ENCODE assay signal across 11 cellular contexts in genomic region chr1:54464477-54465146, GRCh38. TPM values are rescaled to one million over a fixed set of nuclear protein-coding genes. Genes with fewer than 3 reads are reported as not detected.
DNase-seq lines count a peak whose midpoint lies in the region; ATAC-seq and TF ChIP-seq lines count a peak whose summit lies in the region.
"Had no signal": no experiment of that assay in that cellular context is flagged by ENCODE, and none has a peak within 500 bp of the region (broad histone marks: within the 10 kb centered on the region; RNA-seq: fewer than 3 reads in every experiment).

No MANE protein-coding gene starts in this region.

- H3K36me3 Mint-ChIP-seq in activated naive CD8-positive, alpha-beta T cell treated with anti-CD3 and anti-CD28 coated beads for 36 hours = peaks cover 3% of the 10 kb centered on the region
- no peaks in the 10 kb centered on the region for H3K36me3 Mint-ChIP-seq in activated naive CD8-positive, alpha-beta T cell treated with anti-CD3 and anti-CD28 coated beads, Interleukin-2, amount 50 U/mL, for 24 hours (ENCODE audit: low read depth)
- no peaks in the 10 kb centered on the region for H3K36me3 Mint-ChIP-seq in activated B cell treated with CpG ODN at 0.5 μM for 24 hours (ENCODE audit: low read depth)

- intact Hi-C loops in activated B cell treated with CpG ODN at 0.5 μM for 24 hours (cut with micrococcal nuclease) = no loop called here
- intact Hi-C loops in aorta (cut with DNase I) = loop anchor here in 1 of 2 donors (5.0 kb wide), 1 partner anchor 37 kb away; no protein-coding TSS in a partner anchor

- H3K4me1 ChIP-seq in aorta (ENCODE audit: control insufficient read depth in 1 of 2, insufficient read depth in 2 of 2, low read length in 2 of 2) = no peaks in the 10 kb centered on the region

- no peaks in the 10 kb centered on the region for H3K27me3 Mint-ChIP-seq in activated naive CD8-positive, alpha-beta T cell treated with anti-CD3 and anti-CD28 coated beads for 36 hours
- no peaks in the 10 kb centered on the region for H3K27me3 Mint-ChIP-seq in activated naive CD8-positive, alpha-beta T cell treated with anti-CD3 and anti-CD28 coated beads, Interleukin-2, amount 50 U/mL, for 24 hours
- peaks cover 3% of the 10 kb centered on the region for H3K27me3 Mint-ChIP-seq in activated B cell treated with CpG ODN at 0.5 μM for 24 hours

- H3K27me3 ChIP-seq in aorta (ENCODE audit: control insufficient read depth in 1 of 2, insufficient read depth in 2 of 2, low read length in 1 of 2) = no peaks in the 10 kb centered on the region
- H3K27me3 ChIP-seq in H7 (ENCODE audit: control insufficient read depth, insufficient read depth, low read length) = no peaks in the 10 kb centered on the region; the same call in 1 of the 2 replicates
- H3K27me3 ChIP-seq: SJSA1 had no signal

- H3K9me3 Mint-ChIP-seq in activated naive CD8-positive, alpha-beta T cell treated with anti-CD3 and anti-CD28 coated beads for 36 hours = peaks cover 4% of the 10 kb centered on the region
- H3K9me3 Mint-ChIP-seq in activated naive CD8-positive, alpha-beta T cell treated with anti-CD3 and anti-CD28 coated beads, Interleukin-2, amount 50 U/mL, for 24 hours = no peaks in the 10 kb centered on the region
- no peaks in the 10 kb centered on the region for H3K9me3 Mint-ChIP-seq in activated B cell treated with CpG ODN at 0.5 μM for 24 hours
- H3K9me3 Mint-ChIP-seq: activated T-helper 2 cell treated with anti-CD3 and anti-CD28 coated beads, Interferon-gamma antibody, Interleukin-2, Interleukin-4, amounts not matched to agents 10 μg/mL and 5 μg/mL and 100 μg/mL, durations not matched to agents 14 hours and 24 hours and 36 hours had no signal

- DNase-seq in activated naive CD8-positive, alpha-beta T cell treated with anti-CD3 and anti-CD28 coated beads for 36 hours = no peak
- DNase-seq in activated naive CD8-positive, alpha-beta T cell treated with anti-CD3 and anti-CD28 coated beads, Interleukin-2, amount 50 U/mL, for 24 hours = no peak
- DNase-seq in activated B cell treated with CpG ODN at 0.5 μM for 24 hours = peak; percentile 7
- DNase-seq in left kidney (ENCODE audit: low read depth, low spot score) = peak; percentile 90
- DNase-seq in aorta = peak; percentile 39 to 62
- no peak for DNase-seq in DMS79 treated with DMSO at 0.1 percent for 48 hours (lab: John Stamatoyannopoulos, UW)
- no peak for DNase-seq in H7
- no peak for DNase-seq in H4 (ENCODE audit: low spot score)
- DNase-seq: NCI-H1092 had no signal

- peak overlapping the region; percentile 79 for H3K27ac Mint-ChIP-seq in activated naive CD8-positive, alpha-beta T cell treated with anti-CD3 and anti-CD28 coated beads for 36 hours
- no peak overlapping the region for H3K27ac Mint-ChIP-seq in activated naive CD8-positive, alpha-beta T cell treated with anti-CD3 and anti-CD28 coated beads, Interleukin-2, amount 50 U/mL, for 24 hours
- H3K27ac Mint-ChIP-seq in activated B cell treated with CpG ODN at 0.5 μM for 24 hours = no peak overlapping the region

- H3K4me3 ChIP-seq in aorta (ENCODE audit: low read length in 2 of 2) = no peak overlapping the region
- H3K4me3 ChIP-seq in H7 (ENCODE audit: insufficient read depth, low read depth, low read length) = no peak overlapping the region
- H3K4me3 ChIP-seq: SJSA1 had no signal

- no peak for ATAC-seq in activated naive CD8-positive, alpha-beta T cell treated with anti-CD3 and anti-CD28 coated beads, Interleukin-2, amount 50 U/mL, for 24 hours
- ATAC-seq in activated B cell treated with CpG ODN at 0.5 μM for 24 hours (ENCODE audit: low read depth) = no peak
- ATAC-seq in aorta (ENCODE audit: low FRiP score) = no peak

- H3K4me1 Mint-ChIP-seq in activated naive CD8-positive, alpha-beta T cell treated with anti-CD3 and anti-CD28 coated beads for 36 hours = peaks cover 38% of the 10 kb centered on the region
- H3K4me1 Mint-ChIP-seq in activated naive CD8-positive, alpha-beta T cell treated with anti-CD3 and anti-CD28 coated beads, Interleukin-2, amount 50 U/mL, for 24 hours = peaks cover 39% of the 10 kb centered on the region
- H3K4me1 Mint-ChIP-seq in activated B cell treated with CpG ODN at 0.5 μM for 24 hours = no peaks in the 10 kb centered on the region

- WGBS in aorta, 2 donors = 89 to 90% methylated on average over 9 of the region's 9 CpGs

- H3K9me3 ChIP-seq in aorta (ENCODE audit: control insufficient read depth, low read length) = no peaks in the 10 kb centered on the region
- H3K9me3 ChIP-seq: SJSA1 had no signal

- POLR2A ChIA-PET in activated B cell treated with CpG ODN at 0.5 μM for 24 hours (lab: Charles Lee) = no interaction called here

- no peak overlapping the region for H3K4me3 Mint-ChIP-seq in activated naive CD8-positive, alpha-beta T cell treated with anti-CD3 and anti-CD28 coated beads for 36 hours
- no peak overlapping the region for H3K4me3 Mint-ChIP-seq in activated naive CD8-positive, alpha-beta T cell treated with anti-CD3 and anti-CD28 coated beads, Interleukin-2, amount 50 U/mL, for 24 hours
- H3K4me3 Mint-ChIP-seq in activated B cell treated with CpG ODN at 0.5 μM for 24 hours = no peak overlapping the region

- CTCF ChIA-PET in activated B cell treated with CpG ODN at 0.5 μM for 24 hours (lab: Charles Lee) = no interaction called here

- H3K36me3 ChIP-seq in aorta (ENCODE audit: control insufficient read depth in 1 of 2, insufficient read depth in 2 of 2, low read length in 1 of 2) = no peaks in the 10 kb centered on the region
- H3K36me3 ChIP-seq in H7 (replicated peaks; ENCODE audit: control insufficient read depth, insufficient read depth, low read length) = no peaks in the 10 kb centered on the region
- H3K36me3 ChIP-seq: SJSA1 had no signal

- TF ChIP-seq CTCF in activated B cell treated with CpG ODN at 0.5 μM for 24 hours (IDR thresholded peaks at IDR 0.05) = no peak

- no peak overlapping the region for H3K27ac ChIP-seq in aorta (ENCODE audit: low read depth in 1 of 2, low read length in 2 of 2)
- H3K27ac ChIP-seq: SJSA1 had no signal

RNA-seq across cellular contexts. Expression of gene SSBP3, which starts 58.4 kb away (rescaled TPM):
- total RNA-seq in activated naive CD8-positive, alpha-beta T cell treated with anti-CD3 and anti-CD28 coated beads for 36 hours = 10 to 100 TPM; 62.8 to 65.4 TPM
- 23.1 and 29.7 TPM in 2 replicates for total RNA-seq in activated B cell treated with CpG ODN at 0.5 μM for 24 hours
- total RNA-seq in aorta = 10 to 100 TPM; 73.8 to 83.4 TPM
- 10 to 100 TPM; 43.7 to 57.7 TPM for polyA plus RNA-seq in aorta
- 98.0 and 109 TPM in 2 replicates for total RNA-seq in H7 (2014; rRNA removed; shearing (Covaris generic))
- total RNA-seq in H4 (2014; rRNA removed; shearing (Covaris generic)) = 13.6 and 13.7 TPM in 2 replicates

Comparison
In these comparisons a context has a peak if more than half of its experiments do, and no peak if none do; other contexts are left out.
1. DNase-seq: peak in activated B cell treated with CpG ODN at 0.5 μM for 24 hours (single experiment), left kidney (single experiment) and aorta (2 of 2); none in activated naive CD8-positive, alpha-beta T cell treated with anti-CD3 and anti-CD28 coated beads for 36 hours (single experiment), activated naive CD8-positive, alpha-beta T cell treated with anti-CD3 and anti-CD28 coated beads, Interleukin-2, amount 50 U/mL, for 24 hours (single experiment), DMS79 treated with DMSO at 0.1 percent for 48 hours (single experiment), H7 (single experiment) and H4 (single experiment).